In genomic region chr1:189149547-189150375, GRCh38 we compare ENCODE assay signal across 1 cellular context.
TF ChIP-seq lines count a peak whose summit lies in the region.

No MANE protein-coding gene starts in this region.

TF ChIP-seq in HepG2, 621 proteins besides CTCF, POLR2A, EP300 and RAD21 (continued from another document):
- TF ChIP-seq, protein P1, sequence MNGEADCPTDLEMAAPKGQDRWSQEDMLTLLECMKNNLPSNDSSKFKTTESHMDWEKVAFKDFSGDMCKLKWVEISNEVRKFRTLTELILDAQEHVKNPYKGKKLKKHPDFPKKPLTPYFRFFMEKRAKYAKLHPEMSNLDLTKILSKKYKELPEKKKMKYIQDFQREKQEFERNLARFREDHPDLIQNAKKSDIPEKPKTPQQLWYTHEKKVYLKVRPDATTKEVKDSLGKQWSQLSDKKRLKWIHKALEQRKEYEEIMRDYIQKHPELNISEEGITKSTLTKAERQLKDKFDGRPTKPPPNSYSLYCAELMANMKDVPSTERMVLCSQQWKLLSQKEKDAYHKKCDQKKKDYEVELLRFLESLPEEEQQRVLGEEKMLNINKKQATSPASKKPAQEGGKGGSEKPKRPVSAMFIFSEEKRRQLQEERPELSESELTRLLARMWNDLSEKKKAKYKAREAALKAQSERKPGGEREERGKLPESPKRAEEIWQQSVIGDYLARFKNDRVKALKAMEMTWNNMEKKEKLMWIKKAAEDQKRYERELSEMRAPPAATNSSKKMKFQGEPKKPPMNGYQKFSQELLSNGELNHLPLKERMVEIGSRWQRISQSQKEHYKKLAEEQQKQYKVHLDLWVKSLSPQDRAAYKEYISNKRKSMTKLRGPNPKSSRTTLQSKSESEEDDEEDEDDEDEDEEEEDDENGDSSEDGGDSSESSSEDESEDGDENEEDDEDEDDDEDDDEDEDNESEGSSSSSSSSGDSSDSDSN (CRISPR knock-in tag; IDR thresholded peaks at IDR 0.05), result no peak
- TF ChIP-seq, protein P2, sequence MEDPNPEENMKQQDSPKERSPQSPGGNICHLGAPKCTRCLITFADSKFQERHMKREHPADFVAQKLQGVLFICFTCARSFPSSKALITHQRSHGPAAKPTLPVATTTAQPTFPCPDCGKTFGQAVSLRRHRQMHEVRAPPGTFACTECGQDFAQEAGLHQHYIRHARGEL (CRISPR knock-in tag; IDR thresholded peaks at IDR 0.05), result no peak
- TF ChIP-seq NFYC (CRISPR knock-in tag; IDR thresholded peaks at IDR 0.05) (peak; percentile 67), ZNF317 (CRISPR knock-in tag; IDR thresholded peaks at IDR 0.05) (no peak), ZBTB7B (CRISPR knock-in tag; IDR thresholded peaks at IDR 0.05) (peak; percentile 41; the same call in 1 of the 2 replicates), KLF15 (CRISPR knock-in tag; IDR thresholded peaks at IDR 0.05; ENCODE audit: borderline replicate concordance) (no peak), ZNF891 (CRISPR knock-in tag; IDR thresholded peaks at IDR 0.05) (0 out of 2 replicates have a peak, but pooled peaks have one; percentile 46), U2AF2 (IDR thresholded peaks at IDR 0.05; ENCODE audit: low read depth, low read length) (no peak), STAG1 (CRISPR knock-in tag; IDR thresholded peaks at IDR 0.05) (peak; percentile 71), ZNF234 (CRISPR knock-in tag; conservative IDR thresholded peaks at IDR 0.05) (no peak), THAP9 (CRISPR knock-in tag; IDR thresholded peaks at IDR 0.05; ENCODE audit: borderline replicate concordance) (peak; percentile 19; the same call in 1 of the 2 replicates)
- TF ChIP-seq, protein P3, sequence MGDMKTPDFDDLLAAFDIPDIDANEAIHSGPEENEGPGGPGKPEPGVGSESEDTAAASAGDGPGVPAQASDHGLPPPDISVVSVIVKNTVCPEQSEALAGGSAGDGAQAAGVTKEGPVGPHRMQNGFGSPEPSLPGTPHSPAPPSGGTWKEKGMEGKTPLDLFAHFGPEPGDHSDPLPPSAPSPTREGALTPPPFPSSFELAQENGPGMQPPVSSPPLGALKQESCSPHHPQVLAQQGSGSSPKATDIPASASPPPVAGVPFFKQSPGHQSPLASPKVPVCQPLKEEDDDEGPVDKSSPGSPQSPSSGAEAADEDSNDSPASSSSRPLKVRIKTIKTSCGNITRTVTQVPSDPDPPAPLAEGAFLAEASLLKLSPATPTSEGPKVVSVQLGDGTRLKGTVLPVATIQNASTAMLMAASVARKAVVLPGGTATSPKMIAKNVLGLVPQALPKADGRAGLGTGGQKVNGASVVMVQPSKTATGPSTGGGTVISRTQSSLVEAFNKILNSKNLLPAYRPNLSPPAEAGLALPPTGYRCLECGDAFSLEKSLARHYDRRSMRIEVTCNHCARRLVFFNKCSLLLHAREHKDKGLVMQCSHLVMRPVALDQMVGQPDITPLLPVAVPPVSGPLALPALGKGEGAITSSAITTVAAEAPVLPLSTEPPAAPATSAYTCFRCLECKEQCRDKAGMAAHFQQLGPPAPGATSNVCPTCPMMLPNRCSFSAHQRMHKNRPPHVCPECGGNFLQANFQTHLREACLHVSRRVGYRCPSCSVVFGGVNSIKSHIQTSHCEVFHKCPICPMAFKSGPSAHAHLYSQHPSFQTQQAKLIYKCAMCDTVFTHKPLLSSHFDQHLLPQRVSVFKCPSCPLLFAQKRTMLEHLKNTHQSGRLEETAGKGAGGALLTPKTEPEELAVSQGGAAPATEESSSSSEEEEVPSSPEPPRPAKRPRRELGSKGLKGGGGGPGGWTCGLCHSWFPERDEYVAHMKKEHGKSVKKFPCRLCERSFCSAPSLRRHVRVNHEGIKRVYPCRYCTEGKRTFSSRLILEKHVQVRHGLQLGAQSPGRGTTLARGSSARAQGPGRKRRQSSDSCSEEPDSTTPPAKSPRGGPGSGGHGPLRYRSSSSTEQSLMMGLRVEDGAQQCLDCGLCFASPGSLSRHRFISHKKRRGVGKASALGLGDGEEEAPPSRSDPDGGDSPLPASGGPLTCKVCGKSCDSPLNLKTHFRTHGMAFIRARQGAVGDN (CRISPR knock-in tag; IDR thresholded peaks at IDR 0.05), result peak; percentile 70
